In the genomic region with DNA sequence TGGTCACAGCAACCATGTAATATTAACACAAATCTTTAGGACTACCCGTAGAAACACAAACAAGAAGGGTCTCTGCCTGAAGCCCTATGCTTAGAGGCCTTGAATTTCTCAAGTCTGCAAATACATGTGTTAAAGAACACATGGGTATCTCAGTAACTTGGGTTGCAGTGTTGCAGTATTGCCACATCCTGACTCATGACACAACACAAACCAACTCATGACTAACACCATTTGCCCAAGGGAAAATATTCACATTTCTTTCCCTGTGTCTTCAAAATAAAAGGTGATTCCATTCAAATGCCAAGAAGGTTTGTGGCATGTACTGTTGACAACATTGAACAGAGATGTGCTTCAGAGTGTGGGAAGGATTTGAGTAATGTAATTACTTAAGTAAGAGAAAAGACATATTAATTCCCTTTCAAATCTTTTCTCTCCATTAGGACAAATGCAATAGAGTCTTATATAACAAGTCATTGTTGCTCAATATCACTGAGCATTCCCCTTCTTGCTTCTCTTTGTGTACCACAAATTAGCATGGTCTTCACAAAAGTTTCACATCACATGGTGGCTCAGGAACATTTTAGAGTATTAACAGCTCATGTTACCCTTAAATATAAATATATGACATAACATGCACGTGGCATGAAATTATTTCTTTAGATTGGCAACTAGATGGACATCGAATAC, we compare ENCODE assay signal across 14 cellular contexts.
A peak's percentile ranks its signal among the peaks of the same experiment; 100 is the strongest.
DNase-seq lines count a peak whose midpoint lies in the region; ATAC-seq and TF ChIP-seq lines count a peak whose summit lies in the region.
"Had no signal": no experiment of that assay in that cellular context is flagged by ENCODE, and none has a peak within 500 bp of the region (broad histone marks: within the 10 kb centered on the region; RNA-seq: fewer than 3 reads in every experiment).

No MANE protein-coding gene starts in this region.

- no peak for TF ChIP-seq POLR2A in thyroid gland (IDR thresholded peaks at IDR 0.05)

- no peak overlapping the region for H3K27ac ChIP-seq in thyroid gland
- H3K27ac ChIP-seq: Peyer's patch, prostate gland, VCaP had no signal

- H3K4me3 ChIP-seq in BJ (ENCODE audit: low read depth, low read length), result no peak overlapping the region
- no peak overlapping the region for H3K4me3 ChIP-seq in thyroid gland (replicated peaks in 1 of 3)
- H3K4me3 ChIP-seq: Peyer's patch, prostate gland had no signal

- H3K27me3 ChIP-seq in BJ (ENCODE audit: control insufficient read depth, insufficient read depth, low read length) (no peaks in the 10 kb centered on the region), thyroid gland (no peaks in the 10 kb centered on the region)
- H3K27me3 ChIP-seq: Peyer's patch had no signal

- CTCF ChIA-PET in BJ (lab: Yijun Ruan, JAX), result interaction anchor here (1.0 kb wide), 1 partner anchor 8 kb away, joined by 3 read pairs; no protein-coding TSS in a partner anchor

- no peaks in the 10 kb centered on the region for H3K9me3 ChIP-seq in thyroid gland
- H3K9me3 ChIP-seq: Peyer's patch, prostate gland had no signal

- POLR2A ChIA-PET in BJ (lab: Charles Lee), result no interaction called here

- intact Hi-C loops in thyroid gland (cut with DNase I), result no loop called here

- 93 to 94% methylated on average over 3 of the region's 3 CpGs for WGBS in thyroid gland, 2 donors

- no peak for TF ChIP-seq CTCF in BJ (IDR thresholded peaks at IDR 0.05; ENCODE audit: insufficient read depth, low read depth, low read length)
- TF ChIP-seq CTCF in thyroid gland (IDR thresholded peaks at IDR 0.05), result no peak

- H3K36me3 ChIP-seq in BJ (ENCODE audit: control insufficient read depth, insufficient read depth, low read length) (no peaks in the 10 kb centered on the region), thyroid gland (no peaks in the 10 kb centered on the region)
- H3K36me3 ChIP-seq: Peyer's patch, prostate gland had no signal

- no peaks in the 10 kb centered on the region for H3K4me1 ChIP-seq in thyroid gland
- H3K4me1 ChIP-seq: Peyer's patch, prostate gland had no signal

- no peak for ATAC-seq in GM21423 (IDR thresholded peaks at IDR 0.05; ENCODE audit: unreplicated experiment)

- DNase-seq in BJ (ENCODE audit: low read depth) (peak; percentile 77), LHCN-M2 (ENCODE audit: low read depth) (peak; percentile 43), astrocyte of the hippocampus (ENCODE audit: low read depth, low spot score) (peak; percentile 78), glomerular visceral epithelial cell (ENCODE audit: extremely low spot score) (peak; percentile 58), NOMO-1 treated with dmso at 0.1 percent for 144 hours (lab: John Stamatoyannopoulos, UW; ENCODE audit: unreplicated experiment) (no peak), NCI-H1417 (lab: John Stamatoyannopoulos, UW) (no peak), thyroid gland (no peak)
- DNase-seq: activated naive CD8-positive, alpha-beta T cell treated with anti-CD3 and anti-CD28 coated beads, Interleukin-2, amount 10 ng/mL, durations not matched to agents 7 days and 5 days; Peyer's patch; stimulated activated CD4-positive, alpha-beta T cell treated with anti-CD3 and anti-CD28 coated beads, Interleukin-2, amount 100 ng/mL, for 48 hours; stimulated activated naive CD4-positive, alpha-beta T cell treated with Interleukin-2 at 50 U/mL for 16 hours had no signal

Comparison
In these comparisons a context has a peak if more than half of its experiments do, and no peak if none do; other contexts are left out.
1. DNase-seq: peak in BJ (single experiment), LHCN-M2 (single experiment), astrocyte of the hippocampus (single experiment) and glomerular visceral epithelial cell (single experiment); none in NOMO-1 treated with dmso at 0.1 percent for 144 hours (single experiment), NCI-H1417 (0 of 3) and thyroid gland (0 of 2).